9 cellular contexts compared by ENCODE assay signal in the genomic region with DNA sequence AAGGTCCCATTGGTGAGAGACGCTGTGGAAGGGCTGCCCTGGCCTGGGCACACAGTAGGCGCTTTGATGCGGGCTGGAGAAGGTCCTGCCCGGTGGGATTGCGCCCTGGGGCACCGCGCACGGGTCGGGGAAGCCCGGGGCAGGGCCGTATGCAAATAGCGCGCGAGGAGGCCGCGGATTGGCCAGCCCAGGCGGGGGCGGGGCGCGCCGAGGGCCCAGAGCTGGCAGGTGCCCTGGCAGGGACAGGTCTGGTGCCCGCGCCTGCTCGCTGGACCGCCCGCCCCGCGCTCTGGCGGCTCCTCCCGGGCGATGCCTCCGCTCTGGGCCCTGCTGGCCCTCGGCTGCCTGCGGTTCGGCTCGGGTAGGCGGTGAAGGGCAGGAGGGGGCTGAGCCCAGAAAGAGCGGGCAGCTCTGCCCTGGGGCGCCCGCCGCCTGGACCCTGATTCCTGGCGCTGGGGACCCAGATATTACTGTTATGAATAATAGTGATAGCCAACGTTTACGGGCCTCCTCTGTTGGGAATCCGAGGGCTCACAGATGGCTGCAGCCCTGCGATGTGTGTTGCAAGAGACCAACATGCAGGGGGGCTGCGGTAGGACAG. TPM values are rescaled to one million over a fixed set of nuclear protein-coding genes. Genes with fewer than 3 reads are reported as not detected.
DNase-seq lines count a peak whose midpoint lies in the region; ATAC-seq lines count a peak whose summit lies in the region.
"Had no signal": no experiment of that assay in that cellular context is flagged by ENCODE, and none has a peak within 500 bp of the region (broad histone marks: within the 10 kb centered on the region; RNA-seq: fewer than 3 reads in every experiment).

Gene UPK3A (plus strand): TSS at position 245 of the 601 bp plus-strand sequence. CDS start 65 bp downstream, at position 310.

- ATAC-seq in GM19452 (IDR thresholded peaks at IDR 0.05; ENCODE audit: unreplicated experiment) (no peak), HG03342 (IDR thresholded peaks at IDR 0.05; ENCODE audit: unreplicated experiment) (no peak)

- H3K4me1 ChIP-seq in mesodermal cell (ENCODE audit: control insufficient read depth, insufficient read depth, low read length, poor library complexity, severe bottlenecking): peaks cover 9% of the 10 kb centered on the region

- WGBS in mesodermal cell (ENCODE audit: insufficient coverage in 2 of 2), 2 experiments: 3 to 8% methylated on average over 33 to 37 of the region's 47 CpGs

- H3K36me3 ChIP-seq in mesodermal cell (ENCODE audit: control insufficient read depth, insufficient read depth, low read length): no peaks in the 10 kb centered on the region
- H3K36me3 ChIP-seq: uterus had no signal

- peak; percentile 56 for DNase-seq in NCI-H2227 (lab: John Stamatoyannopoulos, UW; ENCODE audit: unreplicated experiment)
- no peak for DNase-seq in NCI-H2227 treated with DMSO at 0.1 percent for 48 hours (lab: John Stamatoyannopoulos, UW)
- peak; percentile 49 for DNase-seq in activated CD4-positive, alpha-beta T cell treated with anti-CD3 and anti-CD28 coated beads for 1 hour
- DNase-seq in dermis blood vessel endothelial cell: peak; percentile 52
- DNase-seq in stimulated activated CD8-positive, alpha-beta memory T cell treated with anti-CD3 and anti-CD28 coated beads, Interleukin-2, amount 100 ng/mL, for 1 hour (ENCODE audit: low read depth in 2 of 2): peak; percentile 24 to 43

- peak within 1 kb of the TSS; percentile 16 for H3K4me3 ChIP-seq in mesodermal cell (ENCODE audit: extremely low read depth, insufficient read depth, low read length, poor library complexity, severe bottlenecking)
- H3K4me3 ChIP-seq: uterus had no signal

- H3K9me3 ChIP-seq in mesodermal cell (ENCODE audit: control insufficient read depth, low read length): no peaks in the 10 kb centered on the region
- H3K9me3 ChIP-seq: uterus had no signal

- H3K27ac ChIP-seq in mesodermal cell (ENCODE audit: low read depth, low read length, severe bottlenecking): no peak within 1 kb of the TSS
- H3K27ac ChIP-seq: uterus had no signal

RNA-seq across cellular contexts. Expression of gene UPK3A, which starts in this region (rescaled TPM):
- total RNA-seq in dermis blood vessel endothelial cell: not detected in 2 replicates
- not detected for polyA plus RNA-seq in mesodermal cell (2013, experiment 1 of 2)
- polyA plus RNA-seq in mesodermal cell (2013, experiment 2 of 2): not detected
- total RNA-seq: uterus had no signal

Comparison
In these comparisons a context has a peak if more than half of its experiments do, and no peak if none do; other contexts are left out.
1. Peak in DNase-seq in dermis blood vessel endothelial cell; RNA of the gene not detected or under 1 TPM.